8 cellular contexts compared by ENCODE assay signal in the genomic region with DNA sequence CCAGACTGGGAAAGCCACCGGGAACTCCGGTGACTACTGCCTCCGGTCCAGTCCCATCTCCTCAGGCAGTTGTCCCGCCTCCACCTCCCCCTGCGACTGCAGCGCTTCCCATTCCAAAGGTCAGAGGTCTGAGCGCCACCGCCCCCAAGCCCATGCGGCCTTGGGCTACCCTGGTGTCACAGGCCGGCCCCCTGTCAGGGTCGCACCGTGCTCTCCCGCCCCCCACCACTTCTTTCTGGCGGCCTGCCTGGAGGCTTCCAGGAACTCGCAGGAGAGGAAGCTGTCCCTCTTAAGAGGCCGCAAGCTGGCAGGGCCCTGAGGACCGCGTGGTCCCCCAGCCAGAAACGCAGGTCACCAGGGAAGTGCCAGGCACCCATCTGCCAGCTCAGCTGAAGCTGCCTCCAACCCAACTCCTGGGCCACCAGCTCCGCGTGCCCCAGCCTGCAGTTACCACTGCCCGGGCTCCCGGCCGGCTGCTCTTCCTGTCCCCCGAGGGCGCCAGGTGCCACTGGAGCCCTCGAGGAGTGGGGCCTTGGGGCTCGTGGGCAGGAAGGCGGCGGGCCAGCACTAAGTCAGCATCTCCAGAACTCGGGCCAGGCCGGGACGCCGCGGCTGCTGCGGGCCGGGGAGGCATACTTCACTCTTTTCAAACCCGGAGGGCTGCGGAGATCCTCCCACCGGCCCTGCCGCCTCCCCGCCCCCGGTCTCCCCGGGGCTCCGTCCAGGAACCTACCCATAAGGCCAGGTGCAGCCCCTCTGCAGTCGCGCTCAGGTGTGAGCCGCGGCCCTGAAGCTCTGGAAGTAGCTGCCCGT.
A peak's percentile ranks its signal among the peaks of the same experiment; 100 is the strongest.
DNase-seq lines count a peak whose midpoint lies in the region; ATAC-seq and TF ChIP-seq lines count a peak whose summit lies in the region.

No MANE protein-coding gene starts in this region.

- in situ Hi-C loops in astrocyte of the cerebellum (cut with HindIII; ENCODE audit: low sequenced_read_pairs) = no loop called here

- H3K4me1 ChIP-seq in Peyer's patch = peaks cover 0 to 16% (median 6%) of the 10 kb centered on the region in 4 donors
- peaks cover 9% of the 10 kb centered on the region for H3K4me1 ChIP-seq in iPS DF 6.9 (ENCODE audit: control insufficient read depth, insufficient read depth, low read length)

- H3K36me3 ChIP-seq in Peyer's patch (peaks cover 0 to 16% (median 0%) of the 10 kb centered on the region in 3 donors), iPS DF 6.9 (ENCODE audit: control insufficient read depth, insufficient read depth, low read length) (peaks cover 14% of the 10 kb centered on the region)

- peak; percentile 64 for DNase-seq in DMS79 treated with DMSO at 0.1 percent for 48 hours (lab: John Stamatoyannopoulos, UW)
- DNase-seq in Peyer's patch = peak; percentile 48 to 80 (median 67)
- DNase-seq in astrocyte of the cerebellum (ENCODE audit: low read depth) = no peak
- DNase-seq in iPS DF 6.9 (ENCODE audit: low read depth, low spot score) = no peak
- DNase-seq in sciatic nerve (ENCODE audit: low spot score) = no peak
- DNase-seq in A172 (ENCODE audit: low spot score) = no peak

- H3K4me3 ChIP-seq in Peyer's patch (peak overlapping the region; percentile 67 to 87 (median 82)), astrocyte of the cerebellum (ENCODE audit: low read depth, low read length) (peak overlapping the region; percentile 46), iPS DF 6.9 (ENCODE audit: low read length) (peak overlapping the region; percentile 79)

- ATAC-seq in HG02678 (IDR thresholded peaks at IDR 0.05; ENCODE audit: unreplicated experiment) (peak; percentile 43), sciatic nerve (peak; percentile 64), GM21619 (IDR thresholded peaks at IDR 0.05; ENCODE audit: unreplicated experiment) (no peak)

- TF ChIP-seq POLR2A in Peyer's patch (IDR thresholded peaks at IDR 0.05) = peak in 1 of 2 donors; percentile 10

- H3K27me3 ChIP-seq in Peyer's patch = no peaks in the 10 kb centered on the region
- no peaks in the 10 kb centered on the region for H3K27me3 ChIP-seq in iPS DF 6.9 (ENCODE audit: control insufficient read depth, insufficient read depth, low read length)

- H3K27ac ChIP-seq in Peyer's patch (peak overlapping the region; percentile 74 to 88 (median 79)), iPS DF 6.9 (ENCODE audit: low read length) (no peak overlapping the region)

- no peaks in the 10 kb centered on the region for H3K9me3 ChIP-seq in Peyer's patch
- H3K9me3 ChIP-seq in iPS DF 6.9 (ENCODE audit: control insufficient read depth, insufficient read depth, low read length) = no peaks in the 10 kb centered on the region

- WGBS in iPS DF 6.9 (ENCODE audit: insufficient coverage, insufficient read length) = no CpG with 5 or more reads among the region's 50 CpGs

- intact Hi-C loops in sciatic nerve (cut with DNase I) = no loop called here

- TF ChIP-seq CTCF in Peyer's patch (IDR thresholded peaks at IDR 0.05) (no peak), astrocyte of the cerebellum (IDR thresholded peaks at IDR 0.05; ENCODE audit: low read depth, low read length, missing control alignments) (no peak)

Comparison
In these comparisons a context has a peak if more than half of its experiments do, and no peak if none do; other contexts are left out.
1. DNase-seq: peak in DMS79 treated with DMSO at 0.1 percent for 48 hours (single experiment) and Peyer's patch (3 of 3); none in astrocyte of the cerebellum (single experiment), iPS DF 6.9 (single experiment), sciatic nerve (single experiment) and A172 (single experiment).
2. Peak in every context shown above with its lines, with median percentiles within 50 percentile points of each other: H3K4me3 ChIP-seq.